Comparison of ENCODE assay signal across 8 cellular contexts in the genomic region with DNA sequence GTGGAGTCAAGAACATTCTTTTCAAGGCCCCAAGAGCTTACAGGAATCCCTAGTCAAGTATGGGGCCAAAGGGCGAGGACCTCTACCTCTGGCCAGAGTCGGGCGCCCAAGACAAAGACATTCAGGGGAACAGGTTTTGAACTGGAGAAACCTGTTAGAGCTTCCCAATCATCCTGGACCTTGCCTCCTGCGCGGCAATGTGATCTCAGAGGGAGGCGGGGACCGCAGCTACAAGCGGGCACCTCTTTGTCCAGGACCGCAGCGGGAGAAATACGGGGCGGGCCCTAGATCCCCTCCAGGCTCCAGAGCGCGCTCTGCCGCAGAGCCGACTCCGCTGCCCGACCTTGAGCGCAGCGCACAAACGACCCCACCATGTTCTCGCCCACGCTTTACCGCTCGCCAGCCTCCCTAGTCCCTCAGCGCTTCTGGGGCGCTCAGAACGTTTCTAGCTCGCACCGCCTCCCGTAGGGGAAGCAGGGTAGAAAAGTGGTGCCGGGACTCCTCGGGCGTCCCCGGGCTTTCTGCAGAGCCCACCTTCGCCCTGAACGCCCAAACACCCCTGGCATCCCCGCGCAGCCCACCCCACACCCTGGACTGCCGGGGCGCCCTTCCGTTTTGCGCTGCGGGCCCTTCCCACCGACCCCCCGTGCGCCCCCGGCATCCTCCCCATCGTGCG. TPM values are rescaled to one million over a fixed set of nuclear protein-coding genes. Genes with fewer than 3 reads are reported as not detected.
DNase-seq lines count a peak whose midpoint lies in the region; ATAC-seq, FAIRE-seq and TF ChIP-seq lines count a peak whose summit lies in the region.

No MANE protein-coding gene starts in this region.

- POLR2A ChIA-PET in T-cell (lab: Charles Lee) = no interaction called here

- peak; percentile 59 to 79 (median 66) for ATAC-seq in T-cell (replicated peaks in 1 of 4)
- ATAC-seq in left colon = peak; percentile 80

- H3K27ac ChIP-seq in HUES64 (ENCODE audit: low read depth, low read length) = peak overlapping the region; percentile 86

- H3K36me3 ChIP-seq in HUES64 (ENCODE audit: insufficient read depth, low read length) (peaks cover 31% of the 10 kb centered on the region), bronchial epithelial cell (ENCODE audit: control insufficient read depth, insufficient read depth, low read length) (no peaks in the 10 kb centered on the region)

- H3K36me3 Mint-ChIP-seq in T-cell = no peaks in the 10 kb centered on the region

- CTCF ChIA-PET in T-cell (lab: Charles Lee) = interaction anchor here in 1 of 2 donors (0.9 kb wide), 1 partner anchor 26 kb away, joined by 4 read pairs; no protein-coding TSS in a partner anchor

- H3K9me3 Mint-ChIP-seq in T-cell = no peaks in the 10 kb centered on the region

- no peaks in the 10 kb centered on the region for H3K4me1 ChIP-seq in HUES64 (ENCODE audit: insufficient read depth, low read length)

- peak; percentile 70 for DNase-seq in activated effector memory CD4-positive, alpha-beta T cell treated with anti-CD3 and anti-CD28 coated beads, Interleukin-2, amount 50 U/mL, for 16 hours
- DNase-seq in activated effector memory CD4-positive, alpha-beta T cell treated with Interleukin-2 at 50 U/mL for 16 hours = no peak
- DNase-seq in T-cell = peak in 19 of 34 experiments; percentile 3 to 31 (median 16)
- peak; percentile 79 for DNase-seq in bronchial epithelial cell (ENCODE audit: low read depth)
- DNase-seq in left colon = peak; percentile 84 to 89
- peak; percentile 15 for DNase-seq in stimulated activated CD4-positive, alpha-beta T cell treated with anti-CD3 and anti-CD28 coated beads, Interleukin-2, amount 100 ng/mL, for 4 hours (ENCODE audit: low read depth)
- DNase-seq in middle frontal gyrus (ENCODE audit: extremely low spot score, low spot score) = no peak

- peak overlapping the region; percentile 94 for H3K9ac ChIP-seq in HUES64 (ENCODE audit: low read depth, low read length)

- WGBS in HUES64 = 1% methylated on average over 49 of the region's 50 CpGs

- peak overlapping the region; percentile 69 to 84 (median 73) for H3K4me3 Mint-ChIP-seq in T-cell

- peaks cover 12 to 21% (median 21%) of the 10 kb centered on the region in 3 donors for H3K4me1 Mint-ChIP-seq in T-cell

- intact Hi-C loops in left colon (cut with DNase I, micrococcal nuclease) = no loop called here

- peaks cover 46 to 57% of the 10 kb centered on the region in 2 donors for H3K27me3 Mint-ChIP-seq in T-cell

- H3K9me3 ChIP-seq in HUES64 (ENCODE audit: insufficient read depth, low read depth, low read length) = no peaks in the 10 kb centered on the region

- H3K27me3 ChIP-seq in HUES64 (ENCODE audit: insufficient read depth, low read length) (no peaks in the 10 kb centered on the region; the same call in 1 of the 2 replicates), bronchial epithelial cell (ENCODE audit: control insufficient read depth, insufficient read depth, low read length) (peaks cover 2% of the 10 kb centered on the region)

- no peak for TF ChIP-seq CTCF in bronchial epithelial cell (IDR thresholded peaks at IDR 0.05; ENCODE audit: insufficient read depth, low read length, severe bottlenecking)

- no peak for FAIRE-seq in bronchial epithelial cell (lab: Jason Lieb, UNC)

- peak overlapping the region; percentile 81 for H3K4me3 ChIP-seq in HUES64 (ENCODE audit: low read length)
- H3K4me3 ChIP-seq in bronchial epithelial cell (ENCODE audit: low read depth, low read length) = peak overlapping the region; percentile 52

- no peak overlapping the region for H3K27ac Mint-ChIP-seq in T-cell

RNA-seq across cellular contexts. Expression of gene RABIF, which starts 28.1 kb away (rescaled TPM):
- 8.7 TPM for polyA plus RNA-seq in HUES64 (2013, experiment 1 of 2)
- polyA plus RNA-seq in HUES64 (2013, experiment 2 of 2) = 7.4 TPM
- total RNA-seq in T-cell (10 to 100 TPM in 4 of 5 donors, 1 to 10 TPM in 1; 9.2 to 18.3 (median 15.6) TPM), bronchial epithelial cell (3.9 and 10.4 TPM in 2 replicates), left colon (10 to 100 TPM; 12.0 to 14.3 TPM)

RNA-seq across cellular contexts. Expression of gene PCAT6, which starts 50.1 kb away (rescaled TPM):
- 2.2 TPM for polyA plus RNA-seq in HUES64 (2013, experiment 1 of 2)
- polyA plus RNA-seq in HUES64 (2013, experiment 2 of 2) = 3.7 TPM
- total RNA-seq in T-cell (1 to 10 TPM in 2 of 5 donors, under 1 TPM in 2, not detected in 1; 0.44 to 1.5 (median 0.79) TPM), bronchial epithelial cell (0.51 TPM in 1 of 2 replicates, not detected in the other), left colon (1 to 10 TPM; 1.2 to 1.4 TPM)

RNA-seq across cellular contexts. Expression of gene KDM5B, which starts 52.7 kb away (rescaled TPM):
- 57.9 TPM for polyA plus RNA-seq in HUES64 (2013, experiment 1 of 2)
- 69.9 TPM for polyA plus RNA-seq in HUES64 (2013, experiment 2 of 2)
- total RNA-seq in T-cell = 10 to 100 TPM; 46.3 to 71.7 (median 56.5) TPM
- 74.0 and 102 TPM in 2 replicates for total RNA-seq in bronchial epithelial cell
- 10 to 100 TPM; 63.1 to 65.5 TPM for total RNA-seq in left colon

Comparison
In these comparisons a context has a peak if more than half of its experiments do, and no peak if none do; other contexts are left out.
1. DNase-seq: peak in activated effector memory CD4-positive, alpha-beta T cell treated with anti-CD3 and anti-CD28 coated beads, Interleukin-2, amount 50 U/mL, for 16 hours (single experiment), T-cell (19 of 34), bronchial epithelial cell (single experiment), left colon (2 of 2) and stimulated activated CD4-positive, alpha-beta T cell treated with anti-CD3 and anti-CD28 coated beads, Interleukin-2, amount 100 ng/mL, for 4 hours (single experiment); none in activated effector memory CD4-positive, alpha-beta T cell treated with Interleukin-2 at 50 U/mL for 16 hours (single experiment) and middle frontal gyrus (single experiment).